In the genomic region with DNA sequence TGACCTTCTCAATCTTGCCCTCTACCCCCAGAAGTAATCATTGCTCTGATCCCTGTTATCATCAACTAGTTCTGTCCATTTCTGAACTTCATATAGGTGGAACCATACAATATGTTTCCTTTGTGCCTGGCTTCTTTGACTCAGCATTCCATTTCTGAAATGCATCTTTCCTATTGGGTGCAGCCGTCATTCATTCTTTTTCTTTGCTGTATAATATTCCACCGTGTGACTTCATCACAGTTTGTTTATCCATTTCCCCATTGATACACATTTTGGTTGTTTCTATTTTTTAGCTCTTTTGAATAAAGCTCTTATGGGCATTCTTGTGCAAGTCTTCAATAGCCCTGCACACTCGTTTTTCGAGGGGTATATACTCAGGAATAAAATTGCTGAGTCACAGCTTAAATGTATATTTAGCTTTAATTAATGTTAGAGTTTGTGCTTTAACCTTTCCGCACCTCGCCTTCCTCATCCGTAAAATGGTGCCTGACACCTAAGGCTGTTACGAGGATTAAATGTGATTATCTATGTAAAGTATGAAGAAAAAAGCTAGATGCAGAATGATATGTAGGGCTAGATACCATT, we compare ENCODE assay signal across 21 cellular contexts.
"Had no signal": no experiment of that assay in that cellular context is flagged by ENCODE, and none has a peak within 500 bp of the region (broad histone marks: within the 10 kb centered on the region; RNA-seq: fewer than 3 reads in every experiment).

No MANE protein-coding gene starts in this region.

- ATAC-seq: T-cell had no signal

- H3K9me3 ChIP-seq: SJSA1 had no signal

- H3K27ac Mint-ChIP-seq: T-cell had no signal

- H3K36me3 Mint-ChIP-seq: T-cell had no signal

- H3K27ac ChIP-seq: SK-N-MC had no signal

- H3K27me3 ChIP-seq: MG63, SJSA1 had no signal

- H3K4me3 Mint-ChIP-seq: T-cell had no signal

- H3K4me3 ChIP-seq: MG63, SJSA1, SK-N-MC had no signal

- FAIRE-seq: RCC 7860 had no signal

- DNase-seq: Karpas-422, KG1, MG63, NCI-H1092 treated with DMSO at 0.1 percent for 48 hours, NCI-H1436, NCI-H187, NCI-H2029, NCI-H2081 treated with DMSO at 0.1 percent for 48 hours, NCI-H2171 treated with DMSO at 0.1 percent for 48 hours, NCI-H2227 treated with DMSO at 0.1 percent for 48 hours, NCI-H524, NCI-H526 treated with DMSO at 0.1 percent for 48 hours, NCI-H748 treated with DMSO at 0.1 percent for 48 hours, Right ventricle myocardium superior, RPMI8226, SIG-M5, SW 1271, T-cell had no signal

- H3K36me3 ChIP-seq: MG63, SJSA1 had no signal
